ENCODE assay signal across 20 cellular contexts in genomic region chr5:134500699-134501430, GRCh38.
"Had no signal": no experiment of that assay in that cellular context is flagged by ENCODE, and none has a peak within 500 bp of the region (broad histone marks: within the 10 kb centered on the region; RNA-seq: fewer than 3 reads in every experiment).

No MANE protein-coding gene starts in this region.

- H3K4me3 ChIP-seq: heart right ventricle, lower lobe of right lung, thoracic aorta, upper lobe of left lung had no signal

- H3K27me3 ChIP-seq: heart right ventricle, upper lobe of left lung had no signal

- DNase-seq: activated CD4-positive, alpha-beta memory T cell treated with anti-CD3 and anti-CD28 coated beads, Interleukin-2, amount 10 ng/mL, durations not matched to agents 7 days and 5 days; activated CD4-positive, alpha-beta T cell treated with anti-CD3 and anti-CD28 coated beads for 4 hours; activated naive CD4-positive, alpha-beta T cell treated with anti-CD3 and anti-CD28 coated beads for 36 hours; activated naive CD8-positive, alpha-beta T cell treated with anti-CD3 and anti-CD28 coated beads, Interleukin-2, amount 10 ng/mL, durations not matched to agents 7 days and 5 days; amniotic stem cell; cortex of kidney; endodermal cell; heart right ventricle; lower lobe of right lung; naive thymus-derived CD8-positive, alpha-beta T cell; retina; stimulated activated CD4-positive, alpha-beta T cell treated with anti-CD3 and anti-CD28 coated beads, Interleukin-4, amount 100 ng/mL, for 1 hour; stimulated activated naive CD4-positive, alpha-beta T cell treated with Interleukin-2 at 50 U/mL for 16 hours; T1000; upper lobe of left lung had no signal

- ATAC-seq: heart right ventricle; left lobe of liver; lower lobe of right lung; naive thymus-derived CD8-positive, alpha-beta T cell; WTC11 had no signal

- H3K27ac Mint-ChIP-seq: activated CD4-positive, alpha-beta memory T cell treated with anti-CD3 and anti-CD28 coated beads, Interleukin-2, amount 10 ng/mL, durations not matched to agents 7 days and 5 days; activated naive CD4-positive, alpha-beta T cell treated with anti-CD3 and anti-CD28 coated beads for 36 hours; activated naive CD8-positive, alpha-beta T cell treated with anti-CD3 and anti-CD28 coated beads, Interleukin-2, amount 10 ng/mL, durations not matched to agents 7 days and 5 days; activated T-helper 1 cell treated with anti-CD3 and anti-CD28 coated beads, Interleukin-12 subunit alpha, Interleukin-12 subunit beta, Interleukin-2, Interleukin-4 antibody, amounts not matched to agents 30 ng/mL and 10 ng/mL and 1 ng/mL, durations not matched to agents 14 hours and 24 hours and 36 hours; endodermal cell; WTC11 had no signal

- H3K9me3 Mint-ChIP-seq: activated CD4-positive, alpha-beta memory T cell treated with anti-CD3 and anti-CD28 coated beads, Interleukin-2, amount 10 ng/mL, durations not matched to agents 7 days and 5 days; activated naive CD4-positive, alpha-beta T cell treated with anti-CD3 and anti-CD28 coated beads for 36 hours; activated naive CD8-positive, alpha-beta T cell treated with anti-CD3 and anti-CD28 coated beads, Interleukin-2, amount 10 ng/mL, durations not matched to agents 7 days and 5 days; activated T-helper 1 cell treated with anti-CD3 and anti-CD28 coated beads, Interleukin-12 subunit alpha, Interleukin-12 subunit beta, Interleukin-2, Interleukin-4 antibody, amounts not matched to agents 30 ng/mL and 10 ng/mL and 1 ng/mL, durations not matched to agents 14 hours and 24 hours and 36 hours; endodermal cell; naive thymus-derived CD8-positive, alpha-beta T cell; T-helper 1 cell treated with Interleukin-12 subunit alpha and Interleukin-12 subunit beta and Interleukin-4 antibody, amounts not matched to agents 30 μg/mL and 1 μg/mL, for 36 hours; WTC11 had no signal

- H3K36me3 ChIP-seq: heart right ventricle, lower lobe of right lung, thoracic aorta, upper lobe of left lung had no signal

- H3K27me3 Mint-ChIP-seq: activated CD4-positive, alpha-beta memory T cell treated with anti-CD3 and anti-CD28 coated beads, Interleukin-2, amount 10 ng/mL, durations not matched to agents 7 days and 5 days; activated naive CD8-positive, alpha-beta T cell treated with anti-CD3 and anti-CD28 coated beads, Interleukin-2, amount 10 ng/mL, durations not matched to agents 7 days and 5 days; naive thymus-derived CD8-positive, alpha-beta T cell had no signal

- H3K4me3 Mint-ChIP-seq: activated CD4-positive, alpha-beta memory T cell treated with anti-CD3 and anti-CD28 coated beads, Interleukin-2, amount 10 ng/mL, durations not matched to agents 7 days and 5 days; activated naive CD4-positive, alpha-beta T cell treated with anti-CD3 and anti-CD28 coated beads for 36 hours; activated naive CD8-positive, alpha-beta T cell treated with anti-CD3 and anti-CD28 coated beads, Interleukin-2, amount 10 ng/mL, durations not matched to agents 7 days and 5 days; activated T-helper 1 cell treated with anti-CD3 and anti-CD28 coated beads, Interleukin-12 subunit alpha, Interleukin-12 subunit beta, Interleukin-2, Interleukin-4 antibody, amounts not matched to agents 30 ng/mL and 10 ng/mL and 1 ng/mL, durations not matched to agents 14 hours and 24 hours and 36 hours; endodermal cell; naive thymus-derived CD8-positive, alpha-beta T cell; T-helper 1 cell treated with Interleukin-12 subunit alpha and Interleukin-12 subunit beta and Interleukin-4 antibody, amounts not matched to agents 30 μg/mL and 1 μg/mL, for 36 hours; WTC11 had no signal

- H3K9me3 ChIP-seq: heart right ventricle, lower lobe of right lung, thoracic aorta, upper lobe of left lung had no signal

- H3K27ac ChIP-seq: heart right ventricle, lower lobe of right lung, thoracic aorta, upper lobe of left lung had no signal

- H3K36me3 Mint-ChIP-seq: activated naive CD8-positive, alpha-beta T cell treated with anti-CD3 and anti-CD28 coated beads, Interleukin-2, amount 10 ng/mL, durations not matched to agents 7 days and 5 days; naive thymus-derived CD8-positive, alpha-beta T cell; WTC11 had no signal
